Comparison of ENCODE assay signal across 8 cellular contexts in genomic region chr7:66043681-66044497, GRCh38. TPM values are rescaled to one million over a fixed set of nuclear protein-coding genes. Genes with fewer than 3 reads are reported as not detected.
DNase-seq lines count a peak whose midpoint lies in the region; ATAC-seq, FAIRE-seq and TF ChIP-seq lines count a peak whose summit lies in the region.

No MANE protein-coding gene starts in this region.

- TF ChIP-seq CTCF in heart left ventricle (IDR thresholded peaks at IDR 0.05) (no peak), pancreas (IDR thresholded peaks at IDR 0.05) (no peak)

- no peak for FAIRE-seq in pancreas (lab: Jason Lieb, UNC)

- TF ChIP-seq POLR2A in heart left ventricle (IDR thresholded peaks at IDR 0.05), result no peak

- peak overlapping the region; percentile 73 for H3K9ac ChIP-seq in HUES64 (ENCODE audit: low read depth, low read length)

- intact Hi-C loops in heart left ventricle (cut with DNase I) (no loop called here), pancreas (cut with DNase I) (no loop called here)

- H3K4me3 ChIP-seq in HUES64 (ENCODE audit: low read length) (peak overlapping the region; percentile 73), heart left ventricle (peak overlapping the region; percentile 11 to 55 (median 47)), pancreas (peak overlapping the region; percentile 11 to 65 (median 46))

- ATAC-seq in heart left ventricle (peak in 3 of 4 donors; percentile 85 to 90 (median 86)), pancreas (peak; percentile 93 to 95 (median 94))

- no peaks in the 10 kb centered on the region for H3K9me3 Mint-ChIP-seq in activated naive CD4-positive, alpha-beta T cell treated with anti-CD3 and anti-CD28 coated beads, Interleukin-2, amount 50 U/mL, for 24 hours

- H3K4me1 ChIP-seq in HUES64 (ENCODE audit: insufficient read depth, low read length) (peaks cover 7% of the 10 kb centered on the region), heart left ventricle (peaks cover 0 to 12% (median 0%) of the 10 kb centered on the region in 12 donors), pancreas (peaks cover 0 to 3% (median 0%) of the 10 kb centered on the region in 3 donors)

- peak overlapping the region; percentile 76 for H3K4me3 Mint-ChIP-seq in activated naive CD4-positive, alpha-beta T cell treated with anti-CD3 and anti-CD28 coated beads, Interleukin-2, amount 50 U/mL, for 24 hours

- no peaks in the 10 kb centered on the region for H3K9me3 ChIP-seq in HUES64 (ENCODE audit: insufficient read depth, low read depth, low read length)
- H3K9me3 ChIP-seq in heart left ventricle, result no peaks in the 10 kb centered on the region
- no peaks in the 10 kb centered on the region for H3K9me3 ChIP-seq in pancreas

- H3K27me3 ChIP-seq in HUES64 (ENCODE audit: insufficient read depth, low read length), result peaks cover 18% of the 10 kb centered on the region
- H3K27me3 ChIP-seq in heart left ventricle, result peaks cover 0 to 11% (median 0%) of the 10 kb centered on the region in 9 donors
- no peaks in the 10 kb centered on the region for H3K27me3 ChIP-seq in pancreas

- 11% methylated on average over 49 of the region's 49 CpGs for WGBS in HUES64
- 7 to 18% (median 11%) methylated on average over 20 to 49 of the region's 49 CpGs for WGBS in heart left ventricle, 4 donors
- WGBS in pancreas, 2 donors, result 3 to 4% methylated on average over 46 to 49 of the region's 49 CpGs

- peaks cover 11% of the 10 kb centered on the region for H3K27me3 Mint-ChIP-seq in activated naive CD4-positive, alpha-beta T cell treated with anti-CD3 and anti-CD28 coated beads, Interleukin-2, amount 50 U/mL, for 24 hours

- no peak overlapping the region for H3K27ac ChIP-seq in HUES64 (ENCODE audit: low read depth, low read length)
- no peak overlapping the region for H3K27ac ChIP-seq in heart left ventricle
- H3K27ac ChIP-seq in pancreas, result peak overlapping the region in 3 of 4 donors; percentile 31 to 69 (median 46)

- no peaks in the 10 kb centered on the region for H3K36me3 ChIP-seq in HUES64 (ENCODE audit: insufficient read depth, low read length)
- no peaks in the 10 kb centered on the region for H3K36me3 ChIP-seq in heart left ventricle
- H3K36me3 ChIP-seq in pancreas, result no peaks in the 10 kb centered on the region

- H3K27ac Mint-ChIP-seq in activated naive CD4-positive, alpha-beta T cell treated with anti-CD3 and anti-CD28 coated beads, Interleukin-2, amount 50 U/mL, for 24 hours, result peak overlapping the region; percentile 41

- peak; percentile 93 for DNase-seq in DMS53 (lab: John Stamatoyannopoulos, UW)
- peak; percentile 25 to 76 (median 67) for DNase-seq in heart left ventricle
- DNase-seq in pancreas, result peak; percentile 71 to 93 (median 82)
- no peak for DNase-seq in LoVo (ENCODE audit: low spot score)
- DNase-seq in GDM1 (lab: John Stamatoyannopoulos, UW), result no peak
- DNase-seq in NCI-H2081 treated with DMSO at 0.1 percent for 48 hours (lab: John Stamatoyannopoulos, UW), result no peak

- peaks cover 6% of the 10 kb centered on the region for H3K4me1 Mint-ChIP-seq in activated naive CD4-positive, alpha-beta T cell treated with anti-CD3 and anti-CD28 coated beads, Interleukin-2, amount 50 U/mL, for 24 hours

- no peaks in the 10 kb centered on the region for H3K36me3 Mint-ChIP-seq in activated naive CD4-positive, alpha-beta T cell treated with anti-CD3 and anti-CD28 coated beads, Interleukin-2, amount 50 U/mL, for 24 hours

RNA-seq across cellular contexts. Expression of gene ASL, which starts 31.7 kb away (rescaled TPM):
- 20.9 TPM for polyA plus RNA-seq in HUES64 (2013, experiment 1 of 2)
- polyA plus RNA-seq in HUES64 (2013, experiment 2 of 2), result 21.6 TPM
- total RNA-seq in heart left ventricle, result 10 to 100 TPM in 8 of 9 donors, 1 to 10 TPM in 1; 9.7 to 23.1 (median 13.2) TPM
- 10 to 100 TPM in 1 of 2 donors, 1 to 10 TPM in 1; 8.1 to 23.3 TPM for polyA plus RNA-seq in heart left ventricle
- 10 to 100 TPM; 15.6 to 27.7 (median 24.4) TPM for total RNA-seq in pancreas
- 10 to 100 TPM; 43.8 to 63.2 TPM for polyA plus RNA-seq in pancreas

Comparison
In these comparisons a context has a peak if more than half of its experiments do, and no peak if none do; other contexts are left out.
1. DNase-seq: peak in DMS53 (single experiment), heart left ventricle (5 of 5) and pancreas (6 of 6); none in LoVo (single experiment), GDM1 (single experiment) and NCI-H2081 treated with DMSO at 0.1 percent for 48 hours (single experiment).
2. H3K27ac ChIP-seq: peak in pancreas (3 of 4); none in HUES64 (single experiment) and heart left ventricle (0 of 12).
3. Peak in every context shown above with its lines, with median percentiles within 50 percentile points of each other: H3K4me3 ChIP-seq.